Comparison of ENCODE assay signal across 21 cellular contexts in the genomic region with DNA sequence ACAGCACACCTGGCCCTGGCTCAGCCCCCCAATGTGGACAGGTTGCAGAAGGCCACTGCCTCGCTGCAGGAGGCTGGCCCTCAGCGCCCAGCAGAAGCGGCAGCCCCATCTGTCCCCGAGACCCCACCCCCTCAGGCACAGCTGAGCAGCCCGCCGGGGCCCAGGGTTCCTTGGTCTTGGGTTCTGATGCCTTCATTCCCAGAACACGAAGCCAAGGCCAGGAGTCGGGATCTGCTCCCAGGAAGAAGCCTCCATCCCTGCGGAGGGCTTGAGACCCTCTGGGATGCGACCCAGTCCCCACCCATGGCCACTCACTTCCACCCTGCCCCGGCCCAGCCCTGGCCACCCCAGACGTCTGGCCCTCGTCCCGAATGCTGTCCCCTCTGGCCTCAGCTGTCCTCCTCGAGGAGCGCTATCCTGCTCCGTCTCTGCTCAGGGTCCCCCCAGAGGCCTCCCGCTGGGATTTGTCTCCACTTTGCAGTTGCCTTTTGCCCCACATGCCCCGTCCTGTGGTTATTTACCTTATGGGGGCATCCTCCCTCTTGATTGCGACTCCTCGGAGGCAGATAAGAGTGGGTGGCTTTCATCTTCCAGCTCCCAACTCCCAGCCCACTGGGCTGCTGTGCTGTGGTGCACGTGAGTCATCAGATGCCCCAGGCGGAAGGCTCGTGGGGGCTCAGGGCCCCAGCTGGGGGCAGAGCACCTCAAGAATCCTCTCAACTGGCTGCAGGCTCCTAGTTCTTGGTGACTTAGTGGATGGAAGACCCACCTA.
DNase-seq lines count a peak whose midpoint lies in the region; TF ChIP-seq lines count a peak whose summit lies in the region.
"Had no signal": no experiment of that assay in that cellular context is flagged by ENCODE, and none has a peak within 500 bp of the region (broad histone marks: within the 10 kb centered on the region; RNA-seq: fewer than 3 reads in every experiment).

No MANE protein-coding gene starts in this region.

- H3K27ac ChIP-seq in Karpas-422 (ENCODE audit: low read length), result no peak overlapping the region
- H3K27ac ChIP-seq: adrenal gland, cardiac muscle cell, HL-60 had no signal

- H3K9me3 ChIP-seq in Karpas-422 (ENCODE audit: low read length), result no peaks in the 10 kb centered on the region
- H3K9me3 ChIP-seq: adrenal gland, heart left ventricle, left ventricle myocardium inferior had no signal

- no peak overlapping the region for H2AFZ ChIP-seq in Karpas-422 (ENCODE audit: low read length)

- no peak for TF ChIP-seq CTCF in NB4 (IDR thresholded peaks at IDR 0.05; ENCODE audit: low read depth, low read length)
- no peak for TF ChIP-seq CTCF in chondrocyte (IDR thresholded peaks at IDR 0.05)

- H3K4me3 Mint-ChIP-seq in chondrocyte (ENCODE audit: unreplicated experiment), result no peak overlapping the region
- peak overlapping the region; percentile 13 for H3K4me3 Mint-ChIP-seq in stimulated activated naive CD8-positive, alpha-beta T cell treated with anti-CD3 and anti-CD28 coated beads, Interleukin-15, Interleukin-2, amounts not matched to agents 100 ng/mL and 50 ng/mL, for 24 hours
- H3K4me3 Mint-ChIP-seq: activated CD4-positive, alpha-beta T cell treated with anti-CD3 and anti-CD28 coated beads, Interleukin-2, amount 10 ng/mL, durations not matched to agents 7 days and 5 days; nephron progenitor cell had no signal

- H3K4me1 ChIP-seq in Karpas-422 (ENCODE audit: low read length), result peaks cover 6% of the 10 kb centered on the region; the same call in 1 of the 2 replicates

- H3K9ac ChIP-seq in Karpas-422 (ENCODE audit: low read length), result no peak overlapping the region

- H3K79me2 ChIP-seq in Karpas-422 (ENCODE audit: low read length), result no peaks in the 10 kb centered on the region

- H4K20me1 ChIP-seq in Karpas-422 (ENCODE audit: insufficient read depth, low read depth, low read length), result no peaks in the 10 kb centered on the region

- H3K4me3 ChIP-seq in NB4 (ENCODE audit: low read depth, low read length) (no peak overlapping the region), Karpas-422 (ENCODE audit: low read length) (no peak overlapping the region), H7 (ENCODE audit: insufficient read depth, low read depth, low read length) (no peak overlapping the region)
- H3K4me3 ChIP-seq: adrenal gland, cardiac muscle cell, dorsolateral prefrontal cortex, heart left ventricle, left ventricle myocardium inferior had no signal

- H3K27me3 Mint-ChIP-seq in chondrocyte (ENCODE audit: low read depth), result no peaks in the 10 kb centered on the region
- H3K27me3 Mint-ChIP-seq in stimulated activated naive CD8-positive, alpha-beta T cell treated with anti-CD3 and anti-CD28 coated beads, Interleukin-15, Interleukin-2, amounts not matched to agents 100 ng/mL and 50 ng/mL, for 24 hours, result no peaks in the 10 kb centered on the region
- H3K27me3 Mint-ChIP-seq: activated CD4-positive, alpha-beta T cell treated with anti-CD3 and anti-CD28 coated beads, Interleukin-2, amount 10 ng/mL, durations not matched to agents 7 days and 5 days had no signal

- no peaks in the 10 kb centered on the region for H3K9me2 ChIP-seq in Karpas-422 (replicated peaks; ENCODE audit: insufficient read depth, low read length)

- no peak for TF ChIP-seq POLR2A in NB4 (IDR thresholded peaks at IDR 0.05; ENCODE audit: extremely low read depth, insufficient read length)

- H3K27me3 ChIP-seq in Karpas-422 (ENCODE audit: low read length) (no peaks in the 10 kb centered on the region), H7 (ENCODE audit: control insufficient read depth, insufficient read depth, low read length) (no peaks in the 10 kb centered on the region)
- H3K27me3 ChIP-seq: adrenal gland, cardiac muscle cell, dorsolateral prefrontal cortex, heart left ventricle had no signal

- H3K4me1 Mint-ChIP-seq in chondrocyte (ENCODE audit: low read depth), result peaks cover 5% of the 10 kb centered on the region
- peaks cover 28% of the 10 kb centered on the region for H3K4me1 Mint-ChIP-seq in stimulated activated naive CD8-positive, alpha-beta T cell treated with anti-CD3 and anti-CD28 coated beads, Interleukin-15, Interleukin-2, amounts not matched to agents 100 ng/mL and 50 ng/mL, for 24 hours (ENCODE audit: low read depth)

- no peaks in the 10 kb centered on the region for H3K36me3 ChIP-seq in Karpas-422 (ENCODE audit: insufficient read depth, low read length)
- no peaks in the 10 kb centered on the region for H3K36me3 ChIP-seq in H7 (replicated peaks; ENCODE audit: control insufficient read depth, insufficient read depth, low read length)
- H3K36me3 ChIP-seq: adrenal gland, cardiac muscle cell, heart left ventricle, left ventricle myocardium inferior had no signal

- peak; percentile 37 to 48 for DNase-seq in activated T-cell treated with anti-CD3 and anti-CD28 coated beads, Interleukin-2, amount 50 U/mL, for 48 hours
- DNase-seq in activated T-cell treated with anti-CD3 and anti-CD28 coated beads for 4 hours, result no peak
- peak; percentile 72 for DNase-seq in NB4 (ENCODE audit: low read depth)
- DNase-seq in chondrocyte (ENCODE audit: low spot score), result peak; percentile 76
- no peak for DNase-seq in Karpas-422
- no peak for DNase-seq in dermis blood vessel endothelial cell
- no peak for DNase-seq in H7
- DNase-seq: activated CD4-positive, alpha-beta T cell treated with anti-CD3 and anti-CD28 coated beads, Interleukin-2, amount 10 ng/mL, durations not matched to agents 7 days and 5 days; C1 segment of cervical spinal cord; heart left ventricle; IMR-90; left ventricle myocardium inferior; NCI-H146; NCI-H2171 treated with DMSO at 0.1 percent for 48 hours; nephron progenitor cell; SHP77 treated with DMSO at 0.1 percent for 48 hours had no signal

- H3K4me2 ChIP-seq in Karpas-422 (ENCODE audit: low read depth, low read length, poor library complexity, severe bottlenecking), result no peak overlapping the region

- H3K36me3 Mint-ChIP-seq in chondrocyte (ENCODE audit: low read depth), result no peaks in the 10 kb centered on the region
- H3K36me3 Mint-ChIP-seq in stimulated activated naive CD8-positive, alpha-beta T cell treated with anti-CD3 and anti-CD28 coated beads, Interleukin-15, Interleukin-2, amounts not matched to agents 100 ng/mL and 50 ng/mL, for 24 hours (ENCODE audit: low read depth), result no peaks in the 10 kb centered on the region

- no peak overlapping the region for H3K27ac Mint-ChIP-seq in chondrocyte (ENCODE audit: unreplicated experiment)
- H3K27ac Mint-ChIP-seq in stimulated activated naive CD8-positive, alpha-beta T cell treated with anti-CD3 and anti-CD28 coated beads, Interleukin-15, Interleukin-2, amounts not matched to agents 100 ng/mL and 50 ng/mL, for 24 hours, result no peak overlapping the region
- H3K27ac Mint-ChIP-seq: activated CD4-positive, alpha-beta T cell treated with anti-CD3 and anti-CD28 coated beads, Interleukin-2, amount 10 ng/mL, durations not matched to agents 7 days and 5 days; nephron progenitor cell had no signal

- H3K9me3 Mint-ChIP-seq in chondrocyte (ENCODE audit: low read depth), result no peaks in the 10 kb centered on the region
- H3K9me3 Mint-ChIP-seq in stimulated activated naive CD8-positive, alpha-beta T cell treated with anti-CD3 and anti-CD28 coated beads, Interleukin-15, Interleukin-2, amounts not matched to agents 100 ng/mL and 50 ng/mL, for 24 hours, result no peaks in the 10 kb centered on the region
- H3K9me3 Mint-ChIP-seq: activated CD4-positive, alpha-beta T cell treated with anti-CD3 and anti-CD28 coated beads, Interleukin-2, amount 10 ng/mL, durations not matched to agents 7 days and 5 days; nephron progenitor cell had no signal

Comparison
In these comparisons a context has a peak if more than half of its experiments do, and no peak if none do; other contexts are left out.
1. DNase-seq: peak in activated T-cell treated with anti-CD3 and anti-CD28 coated beads, Interleukin-2, amount 50 U/mL, for 48 hours (2 of 2), NB4 (single experiment) and chondrocyte (single experiment); none in activated T-cell treated with anti-CD3 and anti-CD28 coated beads for 4 hours (single experiment), Karpas-422 (single experiment), dermis blood vessel endothelial cell (single experiment) and H7 (single experiment).